Comparison of ENCODE assay signal across 8 cellular contexts in the genomic region with DNA sequence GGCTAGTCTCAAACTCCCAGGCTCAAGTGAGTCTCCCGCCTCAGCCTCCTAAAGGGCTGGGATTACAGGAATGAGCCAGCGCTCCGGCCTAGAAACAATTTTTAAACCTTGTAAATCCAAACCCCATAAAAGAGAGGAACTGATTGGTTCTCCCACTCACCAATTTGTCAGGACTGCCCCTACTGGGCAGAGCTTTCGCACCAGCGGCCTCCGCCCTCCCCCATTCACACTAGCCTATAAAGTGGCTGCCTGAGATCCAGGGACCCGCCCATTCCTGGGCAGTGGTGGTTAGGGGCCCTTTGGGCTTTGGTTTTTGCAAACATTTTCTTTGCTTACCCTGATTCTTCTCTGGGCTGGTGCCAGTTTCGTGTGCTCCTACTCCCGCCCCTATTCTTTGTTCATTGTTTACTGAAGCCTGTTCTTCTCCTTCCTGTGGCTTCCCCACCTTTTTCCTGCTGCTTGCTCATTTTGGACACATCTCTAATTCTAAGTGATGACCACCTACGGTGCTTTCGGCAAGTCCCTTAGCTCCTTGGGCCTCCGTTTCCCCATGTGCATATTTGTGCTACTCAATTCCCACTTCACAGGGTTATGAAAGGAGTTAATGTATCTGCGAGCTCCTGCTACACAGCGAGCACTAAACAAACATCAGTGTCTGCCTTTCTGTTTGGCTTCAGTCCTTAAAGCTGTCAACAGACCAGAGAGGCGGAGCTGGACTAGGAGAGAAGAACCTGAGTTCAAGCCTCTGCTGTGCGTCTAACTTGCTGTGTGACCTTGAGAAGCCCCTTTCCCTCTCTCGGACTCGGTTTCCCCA. TPM values are rescaled to one million over a fixed set of nuclear protein-coding genes. Genes with fewer than 3 reads are reported as not detected.
DNase-seq lines count a peak whose midpoint lies in the region; ATAC-seq and TF ChIP-seq lines count a peak whose summit lies in the region.

No MANE protein-coding gene starts in this region.

- no peak for TF ChIP-seq RAD21 in SK-N-SH (IDR thresholded peaks at IDR 0.05; ENCODE audit: low read length)

- H3K9ac ChIP-seq in SK-N-SH, result no peak overlapping the region

- H3K4me1 ChIP-seq in SK-N-SH (ENCODE audit: control insufficient read depth in 1 of 2, insufficient read depth in 2 of 2, low read depth in 1 of 2, low read length in 1 of 2), result peaks cover 0 to 7% of the 10 kb centered on the region in 2 experiments; a peak in 2 of 4 replicates

- TF ChIP-seq EP300 in SK-N-SH (IDR thresholded peaks at IDR 0.05; ENCODE audit: borderline replicate concordance in 1 of 2, low read depth in 1 of 2, low read length in 1 of 2), result no peak

- H3K36me3 ChIP-seq in SK-N-SH (replicated peaks in 1 of 2; ENCODE audit: control insufficient read depth in 1 of 2, insufficient read depth in 2 of 2, low read length in 1 of 2), result no peaks in the 10 kb centered on the region

- H3K4me2 ChIP-seq in SK-N-SH, result no peak overlapping the region

- H2AFZ ChIP-seq in SK-N-SH (ENCODE audit: low read depth), result peak overlapping the region; percentile 70; the same call in 1 of the 2 replicates

- H3K79me2 ChIP-seq in SK-N-SH (ENCODE audit: insufficient read depth), result no peaks in the 10 kb centered on the region

- no peaks in the 10 kb centered on the region for H3K9me3 ChIP-seq in SK-N-SH

- 85% methylated on average over 18 of the region's 18 CpGs for WGBS in SK-N-SH (ENCODE audit: low lambda C conversion rate)

- CTCF ChIA-PET in SK-N-SH (lab: Yijun Ruan, JAX), result interaction anchor here (1.0 kb wide), 1 partner anchor 19 kb away, joined by 3 read pairs; no protein-coding TSS in a partner anchor

- H3F3A ChIP-seq in SK-N-SH (replicated peaks; ENCODE audit: insufficient read depth), result peaks cover 20% of the 10 kb centered on the region

- H3K27ac ChIP-seq in 22Rv1, result peak overlapping the region; percentile 87
- peak overlapping the region in 1 of 2 experiments; percentile 51; a peak in 2 of 4 replicates for H3K27ac ChIP-seq in SK-N-SH (ENCODE audit: low read depth in 2 of 2, low read length in 1 of 2)

- H3K4me3 ChIP-seq in SK-N-SH (ENCODE audit: low read depth in 2 of 2, low read length in 1 of 2), result no peak overlapping the region

- in situ Hi-C loops in GM13976 (cut with MboI; ENCODE audit: low sequenced_read_pairs, unreplicated experiment), result no loop called here

- TF ChIP-seq CTCF in 22Rv1 (IDR thresholded peaks at IDR 0.05) (no peak), GM13976 (IDR thresholded peaks at IDR 0.05; ENCODE audit: borderline replicate concordance, control extremely low read depth, extremely low read depth, insufficient read depth, missing control alignments) (no peak), SK-N-SH (IDR thresholded peaks at IDR 0.05) (no peak)

- POLR2A ChIA-PET in SK-N-SH (lab: Yijun Ruan, JAX), result no interaction called here

- H3K27me3 ChIP-seq in SK-N-SH (ENCODE audit: insufficient read depth), result no peaks in the 10 kb centered on the region

- DNase-seq in GM13976 (ENCODE audit: low spot score), result peak; percentile 82
- DNase-seq in MV-4-11 (lab: John Stamatoyannopoulos, UW), result peak; percentile 95
- peak; percentile 76 for DNase-seq in SK-N-SH
- DNase-seq in dermis blood vessel endothelial cell, result peak; percentile 98
- peak; percentile 92 for DNase-seq in left lobe of liver (ENCODE audit: low spot score)
- peak; percentile 22 to 33 for DNase-seq in stimulated activated CD4-positive, alpha-beta T cell treated with anti-CD3 and anti-CD28 coated beads, Interleukin-2, amount 100 ng/mL, for 24 hours
- DNase-seq in effector CD8-positive, alpha-beta T cell (lab: John Stamatoyannopoulos, UW), result no peak

- H3K9me2 ChIP-seq in SK-N-SH, result no peaks in the 10 kb centered on the region

- no peaks in the 10 kb centered on the region for H4K20me1 ChIP-seq in SK-N-SH (ENCODE audit: insufficient read depth)

- peak; percentile 97 for ATAC-seq in left lobe of liver

TF ChIP-seq in SK-N-SH, 30 proteins besides CTCF, POLR2A, EP300 and RAD21:
- TF ChIP-seq RXRA (IDR thresholded peaks at IDR 0.05; ENCODE audit: borderline replicate concordance, low read depth) (no peak), FOSL2 (IDR thresholded peaks at IDR 0.05; ENCODE audit: borderline replicate concordance, low read depth) (no peak), SIN3A (IDR thresholded peaks at IDR 0.05; ENCODE audit: borderline replicate concordance, low read depth, low read length) (no peak), USF2 (IDR thresholded peaks at IDR 0.05; ENCODE audit: borderline replicate concordance, low read depth, low read length) (no peak), ELF1 (IDR thresholded peaks at IDR 0.05) (no peak), MEF2A (IDR thresholded peaks at IDR 0.05; ENCODE audit: borderline replicate concordance, low read depth) (no peak), TCF12 (IDR thresholded peaks at IDR 0.05) (no peak), POLR2AphosphoS5 (IDR thresholded peaks at IDR 0.05; ENCODE audit: low read depth, low read length) (no peak), FOXJ3 (CRISPR knock-in tag; IDR thresholded peaks at IDR 0.05) (no peak), YY1 (IDR thresholded peaks at IDR 0.05; ENCODE audit: low read depth) (no peak), JUND (IDR thresholded peaks at IDR 0.05) (no peak), SMC3 (IDR thresholded peaks at IDR 0.05; ENCODE audit: low read depth, low read length) (no peak), PBX3 (IDR thresholded peaks at IDR 0.05) (no peak), MXI1 (IDR thresholded peaks at IDR 0.05; ENCODE audit: low read depth, low read length) (no peak), RCOR1 (IDR thresholded peaks at IDR 0.05; ENCODE audit: low read length) (no peak), RFX5 (IDR thresholded peaks at IDR 0.05; ENCODE audit: low read length) (no peak), FOXM1 (IDR thresholded peaks at IDR 0.05; ENCODE audit: low read depth) (no peak)
- TF ChIP-seq, protein P1, sequence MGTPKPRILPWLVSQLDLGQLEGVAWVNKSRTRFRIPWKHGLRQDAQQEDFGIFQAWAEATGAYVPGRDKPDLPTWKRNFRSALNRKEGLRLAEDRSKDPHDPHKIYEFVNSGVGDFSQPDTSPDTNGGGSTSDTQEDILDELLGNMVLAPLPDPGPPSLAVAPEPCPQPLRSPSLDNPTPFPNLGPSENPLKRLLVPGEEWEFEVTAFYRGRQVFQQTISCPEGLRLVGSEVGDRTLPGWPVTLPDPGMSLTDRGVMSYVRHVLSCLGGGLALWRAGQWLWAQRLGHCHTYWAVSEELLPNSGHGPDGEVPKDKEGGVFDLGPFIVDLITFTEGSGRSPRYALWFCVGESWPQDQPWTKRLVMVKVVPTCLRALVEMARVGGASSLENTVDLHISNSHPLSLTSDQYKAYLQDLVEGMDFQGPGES (IDR thresholded peaks at IDR 0.05; ENCODE audit: low read depth, low read length), result no peak
- TF ChIP-seq, protein P2, sequence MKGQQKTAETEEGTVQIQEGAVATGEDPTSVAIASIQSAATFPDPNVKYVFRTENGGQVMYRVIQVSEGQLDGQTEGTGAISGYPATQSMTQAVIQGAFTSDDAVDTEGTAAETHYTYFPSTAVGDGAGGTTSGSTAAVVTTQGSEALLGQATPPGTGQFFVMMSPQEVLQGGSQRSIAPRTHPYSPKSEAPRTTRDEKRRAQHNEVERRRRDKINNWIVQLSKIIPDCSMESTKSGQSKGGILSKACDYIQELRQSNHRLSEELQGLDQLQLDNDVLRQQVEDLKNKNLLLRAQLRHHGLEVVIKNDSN (IDR thresholded peaks at IDR 0.05; ENCODE audit: borderline replicate concordance, low read depth), result no peak
- TF ChIP-seq, protein P3, sequence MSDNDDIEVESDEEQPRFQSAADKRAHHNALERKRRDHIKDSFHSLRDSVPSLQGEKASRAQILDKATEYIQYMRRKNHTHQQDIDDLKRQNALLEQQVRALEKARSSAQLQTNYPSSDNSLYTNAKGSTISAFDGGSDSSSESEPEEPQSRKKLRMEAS (IDR thresholded peaks at IDR 0.05; ENCODE audit: low read depth), result no peak

RNA-seq across cellular contexts. Expression of gene CLIC4, which starts 39.8 kb away (rescaled TPM):
- 66.4 and 84.4 TPM in 2 replicates for polyA plus RNA-seq in SK-N-SH (2012; rRNA removed)
- polyA plus RNA-seq in SK-N-SH (2012; cell fraction: cytosol; rRNA removed), result 98.5 and 106 TPM in 2 replicates
- 29.1 and 46.8 TPM in 2 replicates for polyA plus RNA-seq in SK-N-SH (2012; cell fraction: nucleus; rRNA removed)
- total RNA-seq in dermis blood vessel endothelial cell (262 and 338 TPM in 2 replicates), left lobe of liver (54.4 TPM)
